In the genomic region with DNA sequence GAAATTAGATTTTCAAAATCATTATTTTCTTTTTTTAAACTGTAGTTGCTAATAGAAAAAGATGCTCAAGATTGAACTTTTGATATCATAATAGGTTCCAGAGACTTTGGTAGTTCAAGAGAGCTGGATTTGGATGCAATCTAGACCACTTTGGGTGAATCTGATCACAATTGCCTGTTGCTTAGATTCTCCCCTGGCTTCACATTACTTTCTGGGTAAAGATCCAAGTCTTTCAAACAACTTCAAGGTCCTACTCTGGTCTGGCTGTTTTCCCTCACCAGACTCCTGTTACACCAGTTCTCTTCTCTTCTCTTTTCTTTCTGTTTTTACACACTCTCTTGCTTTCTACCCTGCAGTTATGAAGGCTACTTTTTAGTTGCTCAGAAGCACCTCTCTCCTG, we compare ENCODE assay signal across 14 cellular contexts. TPM values are rescaled to one million over a fixed set of nuclear protein-coding genes. Genes with fewer than 3 reads are reported as not detected.
DNase-seq lines count a peak whose midpoint lies in the region; ATAC-seq and TF ChIP-seq lines count a peak whose summit lies in the region.
"Had no signal": no experiment of that assay in that cellular context is flagged by ENCODE, and none has a peak within 500 bp of the region (broad histone marks: within the 10 kb centered on the region; RNA-seq: fewer than 3 reads in every experiment).

No MANE protein-coding gene starts in this region.

- H3K4me3 Mint-ChIP-seq in natural killer cell (peak overlapping the region; percentile 32), endodermal cell (no peak overlapping the region)
- H3K4me3 Mint-ChIP-seq in natural killer cell treated with Interleukin-12 subunit alpha and Interleukin-12 subunit beta and Interleukin-15 and Interleukin-18, amount 100 ng/mL, for 72 hours: no peak overlapping the region
- H3K4me3 Mint-ChIP-seq: CD4-positive, CD25-positive, alpha-beta regulatory T cell; HFFc6 had no signal

- peaks cover 8% of the 10 kb centered on the region for H3K4me1 ChIP-seq in endodermal cell (ENCODE audit: control insufficient read depth, insufficient read depth, low read length)

- no peak overlapping the region for H3K27ac Mint-ChIP-seq in natural killer cell
- no peak overlapping the region for H3K27ac Mint-ChIP-seq in natural killer cell treated with Interleukin-12 subunit alpha and Interleukin-12 subunit beta and Interleukin-15 and Interleukin-18, amount 100 ng/mL, for 72 hours
- H3K27ac Mint-ChIP-seq in endodermal cell: peak overlapping the region; percentile 9
- H3K27ac Mint-ChIP-seq: CD4-positive, CD25-positive, alpha-beta regulatory T cell; HFFc6 had no signal

- H3K36me3 Mint-ChIP-seq in natural killer cell (no peaks in the 10 kb centered on the region), endodermal cell (ENCODE audit: low read depth) (peaks cover 4% of the 10 kb centered on the region)
- no peaks in the 10 kb centered on the region for H3K36me3 Mint-ChIP-seq in natural killer cell treated with Interleukin-12 subunit alpha and Interleukin-12 subunit beta and Interleukin-15 and Interleukin-18, amount 100 ng/mL, for 72 hours
- H3K36me3 Mint-ChIP-seq: CD4-positive, CD25-positive, alpha-beta regulatory T cell had no signal

- ATAC-seq in natural killer cell: no peak
- ATAC-seq in natural killer cell treated with Interleukin-12 subunit alpha and Interleukin-12 subunit beta and Interleukin-15 and Interleukin-18, amount 100 ng/mL, for 72 hours: no peak
- ATAC-seq in HG02884 (IDR thresholded peaks at IDR 0.05; ENCODE audit: unreplicated experiment): no peak
- ATAC-seq in Right ventricle myocardium inferior: no peak
- no peak for ATAC-seq in HG03442 (IDR thresholded peaks at IDR 0.05; ENCODE audit: unreplicated experiment)

- H3K27me3 Mint-ChIP-seq in natural killer cell (ENCODE audit: low read depth in 2 of 2) (peaks cover 21 to 25% of the 10 kb centered on the region in 2 donors), endodermal cell (ENCODE audit: insufficient read depth) (no peaks in the 10 kb centered on the region)
- peaks cover 6 to 14% of the 10 kb centered on the region in 2 donors for H3K27me3 Mint-ChIP-seq in natural killer cell treated with Interleukin-12 subunit alpha and Interleukin-12 subunit beta and Interleukin-15 and Interleukin-18, amount 100 ng/mL, for 72 hours

- H3K4me3 ChIP-seq in endodermal cell (ENCODE audit: low read length): no peak overlapping the region
- H3K4me3 ChIP-seq: BLaER1 treated with 17β-estradiol and CSF1 and Interleukin-3, amounts not matched to agents 10 nM and 100 nM had no signal

- H3K9me3 Mint-ChIP-seq in natural killer cell (no peaks in the 10 kb centered on the region), endodermal cell (peaks cover 6% of the 10 kb centered on the region)
- no peaks in the 10 kb centered on the region for H3K9me3 Mint-ChIP-seq in natural killer cell treated with Interleukin-12 subunit alpha and Interleukin-12 subunit beta and Interleukin-15 and Interleukin-18, amount 100 ng/mL, for 72 hours
- H3K9me3 Mint-ChIP-seq: HFFc6 had no signal

- peaks cover 19 to 23% of the 10 kb centered on the region in 2 donors for H3K4me1 Mint-ChIP-seq in natural killer cell
- peaks cover 13 to 17% of the 10 kb centered on the region in 2 donors for H3K4me1 Mint-ChIP-seq in natural killer cell treated with Interleukin-12 subunit alpha and Interleukin-12 subunit beta and Interleukin-15 and Interleukin-18, amount 100 ng/mL, for 72 hours (ENCODE audit: low read depth in 2 of 2)
- peaks cover 35% of the 10 kb centered on the region for H3K4me1 Mint-ChIP-seq in endodermal cell

- H3K36me3 ChIP-seq in endodermal cell (ENCODE audit: control insufficient read depth, insufficient read depth, low read length): no peaks in the 10 kb centered on the region
- H3K36me3 ChIP-seq: BLaER1 treated with 17β-estradiol and CSF1 and Interleukin-3, amounts not matched to agents 10 nM and 100 nM had no signal

- intact Hi-C loops in natural killer cell (cut with micrococcal nuclease) (no loop called here), Right ventricle myocardium inferior (cut with DNase I) (loop anchor here (10.0 kb wide), 2 partner anchors 666 to 944 kb away; partner anchors contain the start of gene RBM26)

- DNase-seq in natural killer cell (no peak), endodermal cell (no peak), medulla oblongata (ENCODE audit: extremely low spot score) (peak; percentile 28), Right ventricle myocardium inferior (ENCODE audit: missing footprints) (no peak)
- no peak for DNase-seq in natural killer cell treated with Interleukin-12 subunit alpha and Interleukin-12 subunit beta and Interleukin-15 and Interleukin-18, amount 100 ng/mL, for 72 hours (ENCODE audit: low spot score)
- DNase-seq: 8988T; AML-193; CD4-positive, CD25-positive, alpha-beta regulatory T cell; DMS53; HCEC 1CT; HFFc6 had no signal

- H3K27me3 ChIP-seq in endodermal cell (ENCODE audit: control insufficient read depth, insufficient read depth, low read length, poor library complexity, severe bottlenecking): no peaks in the 10 kb centered on the region
- H3K27me3 ChIP-seq: BLaER1 treated with 17β-estradiol and CSF1 and Interleukin-3, amounts not matched to agents 10 nM and 100 nM had no signal

- H3K9me3 ChIP-seq in endodermal cell (ENCODE audit: control insufficient read depth, low read length): no peaks in the 10 kb centered on the region

- H3K9ac ChIP-seq in endodermal cell (ENCODE audit: extremely low read depth, low read length, poor library complexity, severe bottlenecking): no peak overlapping the region
- H3K9ac ChIP-seq: BLaER1 treated with 17β-estradiol and CSF1 and Interleukin-3, amounts not matched to agents 10 nM and 100 nM had no signal

- TF ChIP-seq CTCF in natural killer cell (IDR thresholded peaks at IDR 0.05): no peak
- TF ChIP-seq CTCF in endodermal cell (conservative IDR thresholded peaks at IDR 0.05): no peak

- H3K27ac ChIP-seq in endodermal cell (ENCODE audit: low read depth, low read length): no peak overlapping the region
- H3K27ac ChIP-seq: BLaER1 treated with 17β-estradiol and CSF1 and Interleukin-3, amounts not matched to agents 10 nM and 100 nM had no signal

RNA-seq across cellular contexts. Expression of gene SPRY2, which starts 7.4 kb away (rescaled TPM):
- 1 to 10 TPM; 2.7 to 7.3 (median 3.0) TPM for total RNA-seq in natural killer cell
- 1 to 10 TPM; 2.1 to 2.6 TPM for total RNA-seq in natural killer cell treated with Interleukin-12 subunit alpha and Interleukin-12 subunit beta and Interleukin-15 and Interleukin-18, amount 100 ng/mL, for 72 hours
- 10 to 100 TPM; 87.7 to 96.9 TPM for total RNA-seq in endodermal cell
- 92.3 TPM for polyA plus RNA-seq in endodermal cell (2013, experiment 1 of 2)
- 111 TPM for polyA plus RNA-seq in endodermal cell (2013, experiment 2 of 2)
- 40.0 TPM for total RNA-seq in Right ventricle myocardium inferior
- polyA plus RNA-seq: CD4-positive, CD25-positive, alpha-beta regulatory T cell had no signal
